In genomic region chr2:186739739-186740138, GRCh38 we compare ENCODE assay signal across 11 cellular contexts.
"Had no signal": no experiment of that assay in that cellular context is flagged by ENCODE, and none has a peak within 500 bp of the region (broad histone marks: within the 10 kb centered on the region; RNA-seq: fewer than 3 reads in every experiment).

No MANE protein-coding gene starts in this region.

- H3K4me1 ChIP-seq: HAP-1 had no signal

- H3K4me2 ChIP-seq: GM23338 had no signal

- H3K4me3 Mint-ChIP-seq: GM23338, H9, HFFc6 had no signal

- H3K9ac ChIP-seq: GM23248 had no signal

- ATAC-seq: GM23338, HCT116 had no signal

- H3K36me3 ChIP-seq: HAP-1 had no signal

- H3K27ac Mint-ChIP-seq: GM23338, H9, HFFc6 had no signal

- H2AFZ ChIP-seq: GM23248, GM23338 had no signal

- FAIRE-seq: H1, H54 had no signal

- DNase-seq: GM23248, GOT3, H7, H9, HCEC 1CT, HFFc6 had no signal

- H3K4me3 ChIP-seq: GM23248, GM23338, HAP-1 had no signal

- H3K27ac ChIP-seq: GM23248 had no signal
